ENCODE assay signal across 1 cellular context in the genomic region with DNA sequence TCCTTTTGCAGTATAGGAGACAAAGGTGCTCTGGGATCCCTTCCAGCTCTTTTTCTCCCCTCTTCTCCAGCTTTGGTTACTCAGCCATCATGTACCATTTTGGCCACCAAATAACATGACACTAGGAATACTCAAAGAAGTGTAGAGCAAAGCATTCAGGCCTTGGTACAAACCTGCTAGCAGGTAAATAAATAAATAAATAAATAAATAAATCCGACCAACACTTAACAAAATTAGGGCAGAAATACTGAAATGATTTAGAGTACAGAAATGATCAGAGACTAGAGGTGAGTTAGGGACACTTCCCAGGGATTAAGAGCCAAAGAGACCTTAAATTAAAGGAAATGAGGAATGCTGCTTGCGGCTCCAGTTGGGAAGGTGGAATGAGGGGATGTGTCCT.
TF ChIP-seq lines count a peak whose summit lies in the region.

No MANE protein-coding gene starts in this region.

TF ChIP-seq in HEK293, 187 proteins besides CTCF, POLR2A, EP300 and RAD21 (continued from another document):
- TF ChIP-seq, protein P1, sequence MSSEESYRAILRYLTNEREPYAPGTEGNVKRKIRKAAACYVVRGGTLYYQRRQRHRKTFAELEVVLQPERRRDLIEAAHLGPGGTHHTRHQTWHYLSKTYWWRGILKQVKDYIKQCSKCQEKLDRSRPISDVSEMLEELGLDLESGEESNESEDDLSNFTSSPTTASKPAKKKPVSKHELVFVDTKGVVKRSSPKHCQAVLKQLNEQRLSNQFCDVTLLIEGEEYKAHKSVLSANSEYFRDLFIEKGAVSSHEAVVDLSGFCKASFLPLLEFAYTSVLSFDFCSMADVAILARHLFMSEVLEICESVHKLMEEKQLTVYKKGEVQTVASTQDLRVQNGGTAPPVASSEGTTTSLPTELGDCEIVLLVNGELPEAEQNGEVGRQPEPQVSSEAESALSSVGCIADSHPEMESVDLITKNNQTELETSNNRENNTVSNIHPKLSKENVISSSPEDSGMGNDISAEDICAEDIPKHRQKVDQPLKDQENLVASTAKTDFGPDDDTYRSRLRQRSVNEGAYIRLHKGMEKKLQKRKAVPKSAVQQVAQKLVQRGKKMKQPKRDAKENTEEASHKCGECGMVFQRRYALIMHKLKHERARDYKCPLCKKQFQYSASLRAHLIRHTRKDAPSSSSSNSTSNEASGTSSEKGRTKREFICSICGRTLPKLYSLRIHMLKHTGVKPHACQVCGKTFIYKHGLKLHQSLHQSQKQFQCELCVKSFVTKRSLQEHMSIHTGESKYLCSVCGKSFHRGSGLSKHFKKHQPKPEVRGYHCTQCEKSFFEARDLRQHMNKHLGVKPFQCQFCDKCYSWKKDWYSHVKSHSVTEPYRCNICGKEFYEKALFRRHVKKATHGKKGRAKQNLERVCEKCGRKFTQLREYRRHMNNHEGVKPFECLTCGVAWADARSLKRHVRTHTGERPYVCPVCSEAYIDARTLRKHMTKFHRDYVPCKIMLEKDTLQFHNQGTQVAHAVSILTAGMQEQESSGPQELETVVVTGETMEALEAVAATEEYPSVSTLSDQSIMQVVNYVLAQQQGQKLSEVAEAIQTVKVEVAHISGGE (tag by site-specific recombination; conservative IDR thresholded peaks at IDR 0.05; ENCODE audit: low read depth) = peak; percentile 50; the same call in 1 of the 2 replicates
- TF ChIP-seq ZNF514 (tag by site-specific recombination; IDR thresholded peaks at IDR 0.05) (0 out of 2 replicates have a peak, but pooled peaks have one; percentile 14), ZNF623 (tag by site-specific recombination; IDR thresholded peaks at IDR 0.05) (0 out of 2 replicates have a peak, but pooled peaks have one; percentile 41), ZBTB8A (tag by site-specific recombination; IDR thresholded peaks at IDR 0.05) (0 out of 2 replicates have a peak, but pooled peaks have one; percentile 35), ZNF391 (tag by site-specific recombination; IDR thresholded peaks at IDR 0.05; ENCODE audit: borderline replicate concordance, low read depth) (no peak), REPIN1 (tag by site-specific recombination; IDR thresholded peaks at IDR 0.05; ENCODE audit: low read depth) (no peak), ZNF426 (tag by site-specific recombination; IDR thresholded peaks at IDR 0.05) (peak; percentile 33), ZNF140 (tag by site-specific recombination; IDR thresholded peaks at IDR 0.05) (peak; percentile 15; the same call in 1 of the 2 replicates)
